8 cellular contexts compared by ENCODE assay signal in genomic region chr5:121949885-121950284, GRCh38. TPM values are rescaled to one million over a fixed set of nuclear protein-coding genes. Genes with fewer than 3 reads are reported as not detected.
A peak's percentile ranks its signal among the peaks of the same experiment; 100 is the strongest.
DNase-seq lines count a peak whose midpoint lies in the region; ATAC-seq and TF ChIP-seq lines count a peak whose summit lies in the region.

No MANE protein-coding gene starts in this region.

- no peaks in the 10 kb centered on the region for H3K9me3 ChIP-seq in liver (ENCODE audit: control insufficient read depth in 4 of 4, low read length in 3 of 4)

- H3K9me3 Mint-ChIP-seq in brain, result peaks cover 1 to 10% (median 7%) of the 10 kb centered on the region in 5 experiments

- no peaks in the 10 kb centered on the region for H3K36me3 ChIP-seq in liver (ENCODE audit: control insufficient read depth in 4 of 4, insufficient read depth in 3 of 4, low read depth in 1 of 4, low read length in 3 of 4)

- TF ChIP-seq CTCF in GM10266 (IDR thresholded peaks at IDR 0.05; ENCODE audit: control insufficient read depth, insufficient read depth, low read depth, missing control alignments) (peak; percentile 52), brain (conservative IDR thresholded peaks at IDR 0.05) (peak; percentile 72 to 87), liver (IDR thresholded peaks at IDR 0.05; ENCODE audit: low read depth, low read length, missing input control) (peak; percentile 56)

- H3K4me3 ChIP-seq in liver (ENCODE audit: low read depth in 1 of 3, low read length in 3 of 3), result no peak overlapping the region

- in situ Hi-C loops in ACHN (cut with HindIII; ENCODE audit: low pct_ligation_motif_present, low pct_unique_long_range_greater_than_20kb, low sequenced_read_pairs), result no loop called here

- ATAC-seq in HG02981 (IDR thresholded peaks at IDR 0.05; ENCODE audit: unreplicated experiment) (peak; percentile 65), HG03159 (IDR thresholded peaks at IDR 0.05; ENCODE audit: unreplicated experiment) (no peak)

- no peaks in the 10 kb centered on the region for H3K4me1 ChIP-seq in liver (ENCODE audit: control insufficient read depth in 4 of 4, insufficient read depth in 4 of 4, low read length in 3 of 4)

- no peak overlapping the region for H3K9ac ChIP-seq in liver (ENCODE audit: low read depth in 1 of 2, low read length in 2 of 2)

- no peaks in the 10 kb centered on the region for H3K27me3 ChIP-seq in liver (ENCODE audit: control insufficient read depth in 4 of 4, insufficient read depth in 4 of 4, low read length in 3 of 4)

- H3K4me3 Mint-ChIP-seq in brain, result no peak overlapping the region

- H3K4me1 Mint-ChIP-seq in brain, result no peaks in the 10 kb centered on the region

- 2% methylated on average over 1 of the region's 1 CpG for WGBS in liver

- TF ChIP-seq RAD21 in liver (IDR thresholded peaks at IDR 0.05), result peak; percentile 85 to 86

- DNase-seq in ACHN, result peak; percentile 57
- peak; percentile 42 for DNase-seq in GM10266 (ENCODE audit: extremely low spot score)
- peak; percentile 6 for DNase-seq in NCI-H524 treated with DMSO at 0.1 percent for 48 hours (lab: John Stamatoyannopoulos, UW)
- DNase-seq in T-helper 9 cell, result no peak

- no peak overlapping the region for H3K27ac Mint-ChIP-seq in brain

- no peaks in the 10 kb centered on the region for H3K36me3 Mint-ChIP-seq in brain

- no peak overlapping the region for H3K27ac ChIP-seq in liver (ENCODE audit: low read depth in 1 of 2, low read length in 2 of 2)

- peaks cover 4% of the 10 kb centered on the region for H3K27me3 Mint-ChIP-seq in brain

TF ChIP-seq in liver, 16 proteins besides CTCF, POLR2A, EP300 and RAD21:
- TF ChIP-seq HNF4A (conservative IDR thresholded peaks at IDR 0.05) (no peak), REST (IDR thresholded peaks at IDR 0.05) (no peak), FOXA1 (IDR thresholded peaks at IDR 0.05) (no peak)

RNA-seq across cellular contexts. Expression of gene SRFBP1, which starts 11.9 kb away (rescaled TPM):
- polyA plus RNA-seq in brain (ENCODE audit: insufficient read depth, low read depth, low replicate concordance) (1.3 TPM), liver (1 to 10 TPM; 2.7 to 4.5 TPM)
- total RNA-seq in liver, result 10 to 100 TPM in 1 of 2 donors, 1 to 10 TPM in 1; 7.8 to 10.1 TPM
